Comparison of ENCODE assay signal across 20 cellular contexts in genomic region chr14:91313852-91314251, GRCh38.
DNase-seq lines count a peak whose midpoint lies in the region; ATAC-seq and TF ChIP-seq lines count a peak whose summit lies in the region.
"Had no signal": no experiment of that assay in that cellular context is flagged by ENCODE, and none has a peak within 500 bp of the region (broad histone marks: within the 10 kb centered on the region; RNA-seq: fewer than 3 reads in every experiment).

No MANE protein-coding gene starts in this region.

- peaks cover 84% of the 10 kb centered on the region for H3K36me3 Mint-ChIP-seq in activated naive CD4-positive, alpha-beta T cell treated with anti-CD3 and anti-CD28 coated beads, Interleukin-2, amount 10 ng/mL, durations not matched to agents 7 days and 5 days
- peaks cover 16% of the 10 kb centered on the region for H3K36me3 Mint-ChIP-seq in IgD-negative memory B cell
- peaks cover 55% of the 10 kb centered on the region for H3K36me3 Mint-ChIP-seq in activated naive CD8-positive, alpha-beta T cell treated with anti-CD3 and anti-CD28 coated beads, Interleukin-2, amount 10 ng/mL, durations not matched to agents 7 days and 5 days
- H3K36me3 Mint-ChIP-seq in stimulated activated effector memory CD8-positive, alpha-beta T cell treated with anti-CD3 and anti-CD28 coated beads, Interleukin-12 subunit alpha, Interleukin-12 subunit beta, amount 100 ng/mL, for 72 hours, result peaks cover 100% of the 10 kb centered on the region

- ATAC-seq in activated naive CD8-positive, alpha-beta T cell treated with anti-CD3 and anti-CD28 coated beads, Interleukin-2, amount 10 ng/mL, durations not matched to agents 7 days and 5 days (ENCODE audit: low read depth), result no peak
- no peak for ATAC-seq in stimulated activated effector memory CD8-positive, alpha-beta T cell treated with anti-CD3 and anti-CD28 coated beads, Interleukin-12 subunit alpha, Interleukin-12 subunit beta, amount 100 ng/mL, for 72 hours
- ATAC-seq: heart left ventricle had no signal

- in situ Hi-C loops in GM13977 (cut with MboI; ENCODE audit: low pct_unique_long_range_greater_than_20kb, low sequenced_read_pairs, unreplicated experiment), result loop anchor here (10.0 kb wide), 1 partner anchor 111 kb away; no protein-coding TSS in a partner anchor

- peaks cover 95% of the 10 kb centered on the region for H3K4me1 Mint-ChIP-seq in activated naive CD4-positive, alpha-beta T cell treated with anti-CD3 and anti-CD28 coated beads, Interleukin-2, amount 10 ng/mL, durations not matched to agents 7 days and 5 days
- H3K4me1 Mint-ChIP-seq in IgD-negative memory B cell, result peaks cover 35 to 55% (median 49%) of the 10 kb centered on the region in 3 donors
- peaks cover 64% of the 10 kb centered on the region for H3K4me1 Mint-ChIP-seq in activated naive CD8-positive, alpha-beta T cell treated with anti-CD3 and anti-CD28 coated beads, Interleukin-2, amount 10 ng/mL, durations not matched to agents 7 days and 5 days
- H3K4me1 Mint-ChIP-seq in stimulated activated effector memory CD8-positive, alpha-beta T cell treated with anti-CD3 and anti-CD28 coated beads, Interleukin-12 subunit alpha, Interleukin-12 subunit beta, amount 100 ng/mL, for 72 hours, result peaks cover 81% of the 10 kb centered on the region

- peak overlapping the region; percentile 47 for H3K4me3 Mint-ChIP-seq in activated naive CD4-positive, alpha-beta T cell treated with anti-CD3 and anti-CD28 coated beads, Interleukin-2, amount 10 ng/mL, durations not matched to agents 7 days and 5 days
- H3K4me3 Mint-ChIP-seq in IgD-negative memory B cell, result no peak overlapping the region
- no peak overlapping the region for H3K4me3 Mint-ChIP-seq in activated naive CD8-positive, alpha-beta T cell treated with anti-CD3 and anti-CD28 coated beads, Interleukin-2, amount 10 ng/mL, durations not matched to agents 7 days and 5 days
- peak overlapping the region; percentile 44 for H3K4me3 Mint-ChIP-seq in stimulated activated effector memory CD8-positive, alpha-beta T cell treated with anti-CD3 and anti-CD28 coated beads, Interleukin-12 subunit alpha, Interleukin-12 subunit beta, amount 100 ng/mL, for 72 hours
- H3K4me3 Mint-ChIP-seq: HFFc6, nephron progenitor cell had no signal

- no peak for DNase-seq in activated naive CD4-positive, alpha-beta T cell treated with anti-CD3 and anti-CD28 coated beads, Interleukin-2, amount 10 ng/mL, durations not matched to agents 7 days and 5 days
- DNase-seq in activated naive CD4-positive, alpha-beta T cell treated with Interleukin-2 at 50 U/mL for 16 hours, result no peak
- DNase-seq in activated naive CD8-positive, alpha-beta T cell treated with anti-CD3 and anti-CD28 coated beads, Interleukin-2, amount 10 ng/mL, durations not matched to agents 7 days and 5 days, result no peak
- no peak for DNase-seq in stimulated activated effector memory CD8-positive, alpha-beta T cell treated with anti-CD3 and anti-CD28 coated beads, Interleukin-12 subunit alpha, Interleukin-12 subunit beta, amount 100 ng/mL, for 72 hours (ENCODE audit: low spot score in 2 of 2)
- DNase-seq in GM13977 (ENCODE audit: low spot score), result no peak
- DNase-seq in HT-29 (ENCODE audit: low spot score), result no peak
- DNase-seq in mesenteric fat pad (ENCODE audit: low spot score), result no peak
- DNase-seq: activated CD4-positive, CD25-positive, alpha-beta regulatory T cell; activated gamma-delta T cell; cerebellar nuclear complex; GDM1; HFFc6; Karpas-422; NCI-H187; NCI-H2227 treated with DMSO at 0.1 percent for 48 hours; nephron progenitor cell; stimulated activated CD8-positive, alpha-beta memory T cell treated with anti-CD3 and anti-CD28 coated beads, Interleukin-4, amount 100 ng/mL, for 48 hours; T1000 had no signal

- CTCF ChIA-PET in activated naive CD4-positive, alpha-beta T cell treated with anti-CD3 and anti-CD28 coated beads, Interleukin-2, amount 10 ng/mL, durations not matched to agents 7 days and 5 days (lab: Charles Lee), result interaction anchor here (0.6 to 2.0 kb wide), 2 partner anchors 114 to 136 kb away, joined by 3 to 6 read pairs; no protein-coding TSS in a partner anchor

- no peaks in the 10 kb centered on the region for H3K9me3 Mint-ChIP-seq in activated naive CD4-positive, alpha-beta T cell treated with anti-CD3 and anti-CD28 coated beads, Interleukin-2, amount 10 ng/mL, durations not matched to agents 7 days and 5 days
- H3K9me3 Mint-ChIP-seq in IgD-negative memory B cell, result no peaks in the 10 kb centered on the region
- no peaks in the 10 kb centered on the region for H3K9me3 Mint-ChIP-seq in activated naive CD8-positive, alpha-beta T cell treated with anti-CD3 and anti-CD28 coated beads, Interleukin-2, amount 10 ng/mL, durations not matched to agents 7 days and 5 days
- H3K9me3 Mint-ChIP-seq in stimulated activated effector memory CD8-positive, alpha-beta T cell treated with anti-CD3 and anti-CD28 coated beads, Interleukin-12 subunit alpha, Interleukin-12 subunit beta, amount 100 ng/mL, for 72 hours, result no peaks in the 10 kb centered on the region
- H3K9me3 Mint-ChIP-seq: HFFc6 had no signal

- no peak for TF ChIP-seq CTCF in GM13977 (IDR thresholded peaks at IDR 0.05; ENCODE audit: extremely low read depth, insufficient read depth, missing control alignments)

- H3K27ac Mint-ChIP-seq in activated naive CD4-positive, alpha-beta T cell treated with anti-CD3 and anti-CD28 coated beads, Interleukin-2, amount 10 ng/mL, durations not matched to agents 7 days and 5 days, result peak overlapping the region; percentile 95
- peak overlapping the region in 2 of 3 donors; percentile 84 to 99 for H3K27ac Mint-ChIP-seq in IgD-negative memory B cell
- H3K27ac Mint-ChIP-seq in activated naive CD8-positive, alpha-beta T cell treated with anti-CD3 and anti-CD28 coated beads, Interleukin-2, amount 10 ng/mL, durations not matched to agents 7 days and 5 days, result peak overlapping the region; percentile 76
- H3K27ac Mint-ChIP-seq in stimulated activated effector memory CD8-positive, alpha-beta T cell treated with anti-CD3 and anti-CD28 coated beads, Interleukin-12 subunit alpha, Interleukin-12 subunit beta, amount 100 ng/mL, for 72 hours, result peak overlapping the region; percentile 90
- H3K27ac Mint-ChIP-seq: HFFc6, nephron progenitor cell had no signal

- H3K27me3 Mint-ChIP-seq in activated naive CD4-positive, alpha-beta T cell treated with anti-CD3 and anti-CD28 coated beads, Interleukin-2, amount 10 ng/mL, durations not matched to agents 7 days and 5 days, result no peaks in the 10 kb centered on the region
- peaks cover 2% of the 10 kb centered on the region for H3K27me3 Mint-ChIP-seq in IgD-negative memory B cell
- no peaks in the 10 kb centered on the region for H3K27me3 Mint-ChIP-seq in activated naive CD8-positive, alpha-beta T cell treated with anti-CD3 and anti-CD28 coated beads, Interleukin-2, amount 10 ng/mL, durations not matched to agents 7 days and 5 days

- POLR2A ChIA-PET in activated naive CD8-positive, alpha-beta T cell treated with anti-CD3 and anti-CD28 coated beads, Interleukin-2, amount 10 ng/mL, durations not matched to agents 7 days and 5 days (lab: Charles Lee), result interaction anchor here (1.3 kb wide), 2 partner anchors 37 to 102 kb away, joined by 3 to 4 read pairs; no protein-coding TSS in a partner anchor

Comparison
In these comparisons a context has a peak if more than half of its experiments do, and no peak if none do; other contexts are left out.
1. H3K4me3 Mint-ChIP-seq: peak in activated naive CD4-positive, alpha-beta T cell treated with anti-CD3 and anti-CD28 coated beads, Interleukin-2, amount 10 ng/mL, durations not matched to agents 7 days and 5 days (single experiment) and stimulated activated effector memory CD8-positive, alpha-beta T cell treated with anti-CD3 and anti-CD28 coated beads, Interleukin-12 subunit alpha, Interleukin-12 subunit beta, amount 100 ng/mL, for 72 hours (single experiment); none in IgD-negative memory B cell (0 of 4) and activated naive CD8-positive, alpha-beta T cell treated with anti-CD3 and anti-CD28 coated beads, Interleukin-2, amount 10 ng/mL, durations not matched to agents 7 days and 5 days (single experiment).
2. Peak in every context shown above with its lines, with median percentiles within 50 percentile points of each other: H3K27ac Mint-ChIP-seq.